Comparison of ENCODE assay signal across 28 cellular contexts in genomic region chr20:12653642-12654041, GRCh38.
"Had no signal": no experiment of that assay in that cellular context is flagged by ENCODE, and none has a peak within 500 bp of the region (broad histone marks: within the 10 kb centered on the region; RNA-seq: fewer than 3 reads in every experiment).

No MANE protein-coding gene starts in this region.

- H3K4me3 ChIP-seq: colonic mucosa, coronary artery, dorsolateral prefrontal cortex, esophagus muscularis mucosa, esophagus squamous epithelium, gastrocnemius medialis, gastroesophageal sphincter, heart left ventricle, heart right ventricle had no signal

- H3K4me1 ChIP-seq: colonic mucosa, esophagus muscularis mucosa, esophagus squamous epithelium, foreskin keratinocyte, gastrocnemius medialis, gastroesophageal sphincter, heart left ventricle, heart right ventricle had no signal

- H3K27me3 ChIP-seq: colonic mucosa, dorsolateral prefrontal cortex, esophagus muscularis mucosa, esophagus squamous epithelium, foreskin keratinocyte, gastrocnemius medialis, gastroesophageal sphincter, heart left ventricle had no signal

- FAIRE-seq: colon, endometrium, endothelial cell of umbilical vein, frontal cortex had no signal

- H3K9me3 ChIP-seq: colonic mucosa, esophagus muscularis mucosa, esophagus squamous epithelium, gastrocnemius medialis, gastroesophageal sphincter, heart left ventricle had no signal

- H3K27ac ChIP-seq: colonic mucosa, coronary artery, dorsolateral prefrontal cortex, epithelial cell of prostate, esophagus muscularis mucosa, esophagus squamous epithelium, foreskin keratinocyte, gastrocnemius medialis, gastroesophageal sphincter, heart left ventricle, heart right ventricle had no signal

- H3K36me3 ChIP-seq: colonic mucosa, esophagus muscularis mucosa, esophagus squamous epithelium, gastrocnemius medialis, gastroesophageal sphincter, heart left ventricle, heart right ventricle had no signal

- DNase-seq: colonic mucosa; cortex of kidney; dermis blood vessel endothelial cell; dorsolateral prefrontal cortex; effector CD4-positive, alpha-beta T cell; effector CD8-positive, alpha-beta T cell; effector memory CD4-positive, alpha-beta T cell; effector memory CD8-positive, alpha-beta T cell; endodermal cell; erythroblast; esophagus squamous epithelium; foreskin fibroblast; foreskin keratinocyte; foreskin melanocyte; gastrocnemius medialis; glutamatergic neuron; head of caudate nucleus; heart left ventricle; heart right ventricle had no signal

- ATAC-seq: effector memory CD8-positive, alpha-beta T cell; esophagus mucosa; foreskin keratinocyte; gastrocnemius medialis; gastroesophageal sphincter; heart left ventricle; heart right ventricle had no signal
